In the genomic region with DNA sequence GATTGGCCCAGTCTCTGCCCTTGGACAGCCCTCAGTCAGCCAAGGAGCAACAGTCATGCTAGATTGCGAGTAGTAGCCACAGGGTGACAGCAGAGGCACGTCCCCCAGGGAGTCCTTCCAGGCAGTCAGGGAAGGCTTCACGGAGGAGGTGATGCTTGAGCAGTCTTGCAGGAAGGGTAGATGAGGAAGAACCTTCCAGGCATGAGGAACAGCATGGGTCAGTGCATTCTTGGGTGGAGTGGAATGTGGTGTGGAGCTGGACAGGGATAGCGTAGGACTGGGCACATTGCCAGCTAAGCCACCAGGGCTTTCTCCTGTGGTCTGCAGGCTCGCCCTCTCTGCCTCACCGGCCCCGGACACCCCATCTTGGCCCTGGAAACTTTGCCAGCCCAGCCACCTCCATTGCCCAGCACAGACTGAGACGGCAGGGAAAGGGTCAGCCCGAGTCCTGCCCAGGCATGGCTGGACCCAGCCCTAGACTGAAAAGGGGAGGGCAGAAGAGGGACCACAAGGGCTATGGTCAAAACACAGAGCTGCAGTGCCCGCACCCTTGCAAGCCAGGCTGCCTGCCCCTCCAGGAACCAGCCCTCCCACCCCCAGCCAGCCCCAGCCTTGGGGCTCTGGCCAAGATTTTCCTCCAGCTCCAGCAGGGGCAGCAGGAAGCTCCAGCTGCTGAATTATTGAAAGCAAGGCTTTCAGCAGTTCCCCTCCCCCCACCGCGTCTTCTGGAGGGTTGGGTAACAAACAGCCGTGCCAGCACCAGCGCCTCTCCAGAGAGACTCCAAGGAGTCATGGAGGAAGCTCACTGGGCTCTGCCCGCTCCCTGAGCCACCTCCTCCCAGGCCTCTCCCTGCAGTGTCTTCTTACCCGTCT, we compare ENCODE assay signal across 11 cellular contexts. TPM values are rescaled to one million over a fixed set of nuclear protein-coding genes. Genes with fewer than 3 reads are reported as not detected.
DNase-seq lines count a peak whose midpoint lies in the region; TF ChIP-seq lines count a peak whose summit lies in the region.
"Had no signal": no experiment of that assay in that cellular context is flagged by ENCODE, and none has a peak within 500 bp of the region (broad histone marks: within the 10 kb centered on the region; RNA-seq: fewer than 3 reads in every experiment).

No MANE protein-coding gene starts in this region.

- DNase-seq in GM12864 (ENCODE audit: low read depth) (no peak), NT2/D1 (ENCODE audit: low read depth, low spot score) (peak; percentile 67), fibroblast of lung (ENCODE audit: low read depth in 2 of 2) (peak; percentile 58 to 61), AG08395 (ENCODE audit: low spot score) (no peak), SHP77 treated with DMSO at 0.1 percent for 48 hours (lab: John Stamatoyannopoulos, UW) (no peak)
- no peak for DNase-seq in stimulated activated CD4-positive, alpha-beta T cell treated with anti-CD3 and anti-CD28 coated beads, Interleukin-2, amount 100 ng/mL, for 48 hours
- no peak for DNase-seq in activated T-cell treated with anti-CD3 and anti-CD28 coated beads, Interleukin-2, amount 50 U/mL, for 48 hours
- DNase-seq: activated B cell treated with CpG ODN at 0.5 μM for 24 hours; effector memory CD4-positive, alpha-beta T cell; KG1 had no signal

- TF ChIP-seq CTCF in GM12864 (IDR thresholded peaks at IDR 0.05; ENCODE audit: low read depth, low read length, missing control alignments) = peak; percentile 22
- peak in 1 of 2 donors; percentile 20 for TF ChIP-seq CTCF in fibroblast of lung (conservative IDR thresholded peaks at IDR 0.05 in 1 of 2, IDR thresholded peaks at IDR 0.05 in 1 of 2; ENCODE audit: low read depth in 1 of 2, low read length in 2 of 2)
- TF ChIP-seq CTCF in parathyroid adenoma (IDR thresholded peaks at IDR 0.05) = peak; percentile 5

- H3K4me1 ChIP-seq in NT2/D1 (ENCODE audit: insufficient read depth, insufficient read length) (peaks cover 30% of the 10 kb centered on the region), fibroblast of lung (ENCODE audit: control insufficient read depth, extremely low read depth, insufficient read depth, low read length) (no peaks in the 10 kb centered on the region), parathyroid adenoma (peaks cover 16% of the 10 kb centered on the region)

- no peaks in the 10 kb centered on the region for H4K20me1 ChIP-seq in fibroblast of lung (ENCODE audit: control insufficient read depth, extremely low read depth, insufficient read depth, low read length)

- H3K4me2 ChIP-seq in fibroblast of lung (ENCODE audit: extremely low read depth, insufficient read depth, low read length) (no peak overlapping the region), parathyroid adenoma (ENCODE audit: low read length) (no peak overlapping the region)

- H3K9me3 ChIP-seq in NT2/D1 (ENCODE audit: insufficient read depth, low read length) (no peaks in the 10 kb centered on the region), fibroblast of lung (ENCODE audit: control insufficient read depth, insufficient read depth, low read depth, low read length) (no peaks in the 10 kb centered on the region), parathyroid adenoma (ENCODE audit: control insufficient read depth, low read length) (no peaks in the 10 kb centered on the region)

- H3K27ac ChIP-seq in fibroblast of lung (ENCODE audit: insufficient read depth, low read length) (no peak overlapping the region), parathyroid adenoma (no peak overlapping the region)

- H2AFZ ChIP-seq in fibroblast of lung (ENCODE audit: low read length) (no peak overlapping the region), parathyroid adenoma (peak overlapping the region; percentile 33)

- H3K27me3 ChIP-seq in NT2/D1 (ENCODE audit: insufficient read depth, insufficient read length) (peaks cover 8% of the 10 kb centered on the region), fibroblast of lung (ENCODE audit: control insufficient read depth, insufficient read depth, low read length) (peaks cover 16% of the 10 kb centered on the region), parathyroid adenoma (ENCODE audit: control insufficient read depth, insufficient read depth, low read length) (no peaks in the 10 kb centered on the region)

- H3K4me3 ChIP-seq in GM12864 (ENCODE audit: low read depth, low read length) (no peak overlapping the region), NT2/D1 (ENCODE audit: insufficient read length, low read depth) (no peak overlapping the region), fibroblast of lung (replicated peaks in 1 of 4; ENCODE audit: control extremely low read depth in 1 of 4, insufficient read depth in 1 of 4, low read depth in 3 of 4, low read length in 4 of 4) (no peak overlapping the region), parathyroid adenoma (ENCODE audit: low read depth, low read length) (no peak overlapping the region)

- H3K9ac ChIP-seq in NT2/D1 (ENCODE audit: insufficient read length, low read depth) (peak overlapping the region; percentile 56), fibroblast of lung (ENCODE audit: insufficient read depth, low read length) (no peak overlapping the region), parathyroid adenoma (no peak overlapping the region)

- H3K36me3 ChIP-seq in NT2/D1 (ENCODE audit: insufficient read depth, insufficient read length, low read length) (no peaks in the 10 kb centered on the region), fibroblast of lung (ENCODE audit: control insufficient read depth, insufficient read depth, low read length) (no peaks in the 10 kb centered on the region), parathyroid adenoma (ENCODE audit: control insufficient read depth, insufficient read depth, low read length) (no peaks in the 10 kb centered on the region)

- H3K79me2 ChIP-seq in fibroblast of lung (ENCODE audit: control insufficient read depth, insufficient read depth, low read length) (no peaks in the 10 kb centered on the region), parathyroid adenoma (peaks cover 13% of the 10 kb centered on the region)

RNA-seq across cellular contexts. Expression of gene SRRM3, which starts 18.7 kb away (rescaled TPM):
- 1.0 and 1.7 TPM in 2 replicates for total RNA-seq in fibroblast of lung
- 0.40 and 1.2 TPM in 2 replicates for polyA plus RNA-seq in fibroblast of lung
- 0.58 and 2.3 TPM in 2 replicates for polyA plus RNA-seq in fibroblast of lung (2012)
- polyA minus RNA-seq in fibroblast of lung (ENCODE audit: low replicate concordance) = 0.79 and 2.4 TPM in 2 replicates
- total RNA-seq: activated B cell treated with CpG ODN at 0.5 μM for 24 hours had no signal

Comparison
In these comparisons a context has a peak if more than half of its experiments do, and no peak if none do; other contexts are left out.
1. DNase-seq: peak in NT2/D1 (single experiment) and fibroblast of lung (2 of 2); none in GM12864 (single experiment), stimulated activated CD4-positive, alpha-beta T cell treated with anti-CD3 and anti-CD28 coated beads, Interleukin-2, amount 100 ng/mL, for 48 hours (0 of 2), activated T-cell treated with anti-CD3 and anti-CD28 coated beads, Interleukin-2, amount 50 U/mL, for 48 hours (0 of 2), AG08395 (single experiment) and SHP77 treated with DMSO at 0.1 percent for 48 hours (single experiment).